Comparison of ENCODE assay signal across 15 cellular contexts in the genomic region with DNA sequence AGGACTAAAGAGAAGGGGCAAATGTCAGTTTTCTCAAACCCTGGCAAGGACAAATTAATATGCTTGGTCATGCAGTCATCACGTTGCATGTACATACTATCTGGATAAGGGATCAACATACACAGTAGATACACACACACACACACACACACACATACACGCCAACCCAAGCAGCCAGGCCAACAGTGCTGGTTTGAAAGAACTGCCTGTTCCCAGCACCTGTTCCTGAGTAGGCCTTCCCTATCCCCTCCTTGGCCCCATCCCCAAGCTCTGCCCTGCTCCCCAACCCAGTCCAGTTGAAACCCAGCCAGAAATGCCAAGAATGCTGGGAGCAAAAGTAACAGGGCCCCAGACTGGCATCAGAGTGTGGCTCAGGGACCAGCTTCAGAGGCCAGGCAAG. TPM values are rescaled to one million over a fixed set of nuclear protein-coding genes. Genes with fewer than 3 reads are reported as not detected.
DNase-seq lines count a peak whose midpoint lies in the region; ATAC-seq and TF ChIP-seq lines count a peak whose summit lies in the region.
"Had no signal": no experiment of that assay in that cellular context is flagged by ENCODE, and none has a peak within 500 bp of the region (broad histone marks: within the 10 kb centered on the region; RNA-seq: fewer than 3 reads in every experiment).

No MANE protein-coding gene starts in this region.

- H3K4me1 Mint-ChIP-seq in chondrocyte (ENCODE audit: low read depth) = peaks cover 29% of the 10 kb centered on the region
- H3K4me1 Mint-ChIP-seq in endothelial cell (ENCODE audit: unreplicated experiment) = peaks cover 3% of the 10 kb centered on the region

- H3K27ac Mint-ChIP-seq in chondrocyte (ENCODE audit: unreplicated experiment) (peak overlapping the region; percentile 1), endothelial cell (ENCODE audit: unreplicated experiment) (no peak overlapping the region)
- H3K27ac Mint-ChIP-seq: natural killer cell treated with Interleukin-12 subunit alpha and Interleukin-12 subunit beta and Interleukin-15 and Interleukin-18, amount 100 ng/mL, for 72 hours had no signal

- H3K9me3 Mint-ChIP-seq in chondrocyte (ENCODE audit: low read depth) (no peaks in the 10 kb centered on the region), endothelial cell (ENCODE audit: unreplicated experiment) (no peaks in the 10 kb centered on the region)
- H3K9me3 Mint-ChIP-seq: natural killer cell treated with Interleukin-12 subunit alpha and Interleukin-12 subunit beta and Interleukin-15 and Interleukin-18, amount 100 ng/mL, for 72 hours had no signal

- ATAC-seq in left ventricle myocardium superior (peak; percentile 50), sciatic nerve (peak; percentile 33), HG02970 (IDR thresholded peaks at IDR 0.05; ENCODE audit: low FRiP score, unreplicated experiment) (no peak), GM21619 (IDR thresholded peaks at IDR 0.05; ENCODE audit: unreplicated experiment) (no peak)
- ATAC-seq: lower lobe of right lung; natural killer cell treated with Interleukin-12 subunit alpha and Interleukin-12 subunit beta and Interleukin-15 and Interleukin-18, amount 100 ng/mL, for 72 hours had no signal

- H3K27ac ChIP-seq in uterus = peak overlapping the region; percentile 74 to 82
- H3K27ac ChIP-seq: lower lobe of right lung, SJSA1 had no signal

- H3K27me3 Mint-ChIP-seq in chondrocyte (ENCODE audit: low read depth) = peaks cover 7% of the 10 kb centered on the region
- H3K27me3 Mint-ChIP-seq in endothelial cell (ENCODE audit: unreplicated experiment) = peaks cover 17% of the 10 kb centered on the region

- TF ChIP-seq POLR2A in uterus (IDR thresholded peaks at IDR 0.05) = no peak

- H3K4me3 Mint-ChIP-seq in chondrocyte (ENCODE audit: unreplicated experiment) = peak overlapping the region; percentile 34
- no peak overlapping the region for H3K4me3 Mint-ChIP-seq in endothelial cell (ENCODE audit: unreplicated experiment)
- H3K4me3 Mint-ChIP-seq: natural killer cell treated with Interleukin-12 subunit alpha and Interleukin-12 subunit beta and Interleukin-15 and Interleukin-18, amount 100 ng/mL, for 72 hours had no signal

- H3K9me3 ChIP-seq in uterus = no peaks in the 10 kb centered on the region
- H3K9me3 ChIP-seq: lower lobe of right lung, SJSA1 had no signal

- no peaks in the 10 kb centered on the region for H3K36me3 Mint-ChIP-seq in chondrocyte (ENCODE audit: low read depth)
- H3K36me3 Mint-ChIP-seq in endothelial cell (ENCODE audit: low read depth, unreplicated experiment) = peaks cover 4% of the 10 kb centered on the region
- H3K36me3 Mint-ChIP-seq: natural killer cell treated with Interleukin-12 subunit alpha and Interleukin-12 subunit beta and Interleukin-15 and Interleukin-18, amount 100 ng/mL, for 72 hours had no signal

- peaks cover 0 to 2% of the 10 kb centered on the region in 2 donors for H3K4me1 ChIP-seq in uterus
- H3K4me1 ChIP-seq: SJSA1 had no signal

- no peak overlapping the region for H3K4me3 ChIP-seq in uterus
- H3K4me3 ChIP-seq: lower lobe of right lung, SJSA1 had no signal

- H3K27me3 ChIP-seq in uterus = no peaks in the 10 kb centered on the region

- DNase-seq in chondrocyte (ENCODE audit: low spot score) (peak; percentile 33), left ventricle myocardium superior (peak; percentile 67), sciatic nerve (ENCODE audit: low spot score) (no peak), uterus (no peak), endothelial cell (ENCODE audit: low spot score) (no peak), NCI-H1092 (lab: John Stamatoyannopoulos, UW) (no peak)
- DNase-seq: activated CD8-positive, alpha-beta memory T cell treated with anti-CD3 and anti-CD28 coated beads for 24 hours; AML-193; lower lobe of right lung; NCI-H2029 treated with DMSO at 0.1 percent for 48 hours; NCI-H446 treated with DMSO at 0.1 percent for 48 hours had no signal

- no peaks in the 10 kb centered on the region for H3K36me3 ChIP-seq in uterus
- H3K36me3 ChIP-seq: lower lobe of right lung, SJSA1 had no signal

- intact Hi-C loops in left ventricle myocardium superior (cut with micrococcal nuclease) (no loop called here), sciatic nerve (cut with DNase I) (no loop called here), uterus (cut with DNase I; ENCODE audit: low total_unique reads) (no loop called here)

- TF ChIP-seq CTCF in chondrocyte (IDR thresholded peaks at IDR 0.05) (no peak), uterus (IDR thresholded peaks at IDR 0.05) (no peak), endothelial cell (IDR thresholded peaks at IDR 0.05; ENCODE audit: unreplicated experiment) (no peak)

RNA-seq across cellular contexts. Expression of a gene that starts 4.4 kb away (rescaled TPM):
- 5.6 to 32.4 TPM (median 31.6 TPM) in 3 replicates for total RNA-seq in chondrocyte
- total RNA-seq in left ventricle myocardium superior = 488 TPM
- total RNA-seq in sciatic nerve = 307 TPM
- total RNA-seq in uterus = 100 to 1,000 TPM in 1 of 4 donors, 10 to 100 TPM in 2, 1 to 10 TPM in 1; 6.8 to 167 (median 29.4) TPM
- 4.0 TPM for total RNA-seq in endothelial cell (ENCODE audit: unreplicated experiment)

RNA-seq across cellular contexts. Expression of a gene that starts 12.6 kb away (rescaled TPM):
- 67.3 to 78.4 TPM (median 77.2 TPM) in 3 replicates for total RNA-seq in chondrocyte
- 124 TPM for total RNA-seq in left ventricle myocardium superior
- 171 TPM for total RNA-seq in sciatic nerve
- 100 to 1,000 TPM in 3 of 4 donors, 10 to 100 TPM in 1; 53.6 to 238 (median 140) TPM for total RNA-seq in uterus
- total RNA-seq in endothelial cell (ENCODE audit: unreplicated experiment) = 66.5 TPM

RNA-seq across cellular contexts. Expression of a gene that starts 16.9 kb away (rescaled TPM):
- 2.3 to 3.7 TPM (median 3.2 TPM) in 3 replicates for total RNA-seq in chondrocyte
- 13.5 TPM for total RNA-seq in left ventricle myocardium superior
- 23.3 TPM for total RNA-seq in sciatic nerve
- total RNA-seq in uterus = 10 to 100 TPM in 2 of 4 donors, 1 to 10 TPM in 2; 4.1 to 16.8 (median 9.7) TPM
- 4.4 TPM for total RNA-seq in endothelial cell (ENCODE audit: unreplicated experiment)

RNA-seq across cellular contexts. Expression of a gene that starts 25.5 kb away (rescaled TPM):
- total RNA-seq in chondrocyte (1,244 to 1,365 TPM (median 1,317 TPM) in 3 replicates), left ventricle myocardium superior (733 TPM), sciatic nerve (870 TPM), uterus (100 to 1,000 TPM; 417 to 911 (median 637) TPM), endothelial cell (ENCODE audit: unreplicated experiment) (1,134 TPM)

RNA-seq across cellular contexts. Expression of a gene that starts 39.6 kb away (rescaled TPM):
- 17.8 to 19.1 TPM (median 18.3 TPM) in 3 replicates for total RNA-seq in chondrocyte
- total RNA-seq in left ventricle myocardium superior = 8.9 TPM
- 10.0 TPM for total RNA-seq in sciatic nerve
- total RNA-seq in uterus = 10 to 100 TPM in 1 of 4 donors, 1 to 10 TPM in 2, under 1 TPM in 1; 0.77 to 17.1 (median 5.0) TPM
- 9.3 TPM for total RNA-seq in endothelial cell (ENCODE audit: unreplicated experiment)

Comparison
In these comparisons a context has a peak if more than half of its experiments do, and no peak if none do; other contexts are left out.
1. DNase-seq: peak in chondrocyte (single experiment) and left ventricle myocardium superior (single experiment); none in sciatic nerve (single experiment), uterus (0 of 2), endothelial cell (single experiment) and NCI-H1092 (single experiment).
2. ATAC-seq: peak in left ventricle myocardium superior (single experiment) and sciatic nerve (single experiment); none in HG02970 (single experiment) and GM21619 (single experiment).